Comparison of ENCODE assay signal across 27 cellular contexts in genomic region chr12:50990147-50990727, GRCh38. TPM values are rescaled to one million over a fixed set of nuclear protein-coding genes. Genes with fewer than 3 reads are reported as not detected.
A peak's percentile ranks its signal among the peaks of the same experiment; 100 is the strongest.
DNase-seq lines count a peak whose midpoint lies in the region; ATAC-seq, FAIRE-seq and TF ChIP-seq lines count a peak whose summit lies in the region.
"Had no signal": no experiment of that assay in that cellular context is flagged by ENCODE, and none has a peak within 500 bp of the region (broad histone marks: within the 10 kb centered on the region; RNA-seq: fewer than 3 reads in every experiment).

No MANE protein-coding gene starts in this region.

- H3K27me3 Mint-ChIP-seq in activated CD4-positive, alpha-beta T cell treated with anti-CD3 and anti-CD28 coated beads, Interleukin-2, amount 10 ng/mL, durations not matched to agents 24 days and 14 days, result no peaks in the 10 kb centered on the region
- no peaks in the 10 kb centered on the region for H3K27me3 Mint-ChIP-seq in activated CD4-positive, alpha-beta T cell treated with anti-CD3 and anti-CD28 coated beads, Interleukin-2, amount 10 ng/mL, durations not matched to agents 7 days and 5 days
- no peaks in the 10 kb centered on the region for H3K27me3 Mint-ChIP-seq in activated naive CD8-positive, alpha-beta T cell treated with anti-CD3 and anti-CD28 coated beads, Interleukin-2, amount 50 U/mL, for 24 hours
- H3K27me3 Mint-ChIP-seq in stimulated activated naive B cell treated with anti-CD40 and anti-IgM and Interleukin-4, amounts not matched to agents 10 μg/mL and 1 μg/mL and 100 μg/mL, for 72 hours, result no peaks in the 10 kb centered on the region
- H3K27me3 Mint-ChIP-seq: CD4-positive, alpha-beta memory T cell had no signal

- no peaks in the 10 kb centered on the region for H3K79me2 ChIP-seq in HepG2 (ENCODE audit: insufficient read depth, low read length)

- H3K9me3 Mint-ChIP-seq in activated CD4-positive, alpha-beta T cell treated with anti-CD3 and anti-CD28 coated beads, Interleukin-2, amount 10 ng/mL, durations not matched to agents 24 days and 14 days, result no peaks in the 10 kb centered on the region
- no peaks in the 10 kb centered on the region for H3K9me3 Mint-ChIP-seq in activated CD4-positive, alpha-beta T cell treated with anti-CD3 and anti-CD28 coated beads, Interleukin-2, amount 10 ng/mL, durations not matched to agents 7 days and 5 days
- H3K9me3 Mint-ChIP-seq in activated naive CD8-positive, alpha-beta T cell treated with anti-CD3 and anti-CD28 coated beads, Interleukin-2, amount 50 U/mL, for 24 hours, result no peaks in the 10 kb centered on the region
- H3K9me3 Mint-ChIP-seq in stimulated activated naive B cell treated with anti-CD40 and anti-IgM and Interleukin-4, amounts not matched to agents 10 μg/mL and 1 μg/mL and 100 μg/mL, for 72 hours, result no peaks in the 10 kb centered on the region
- H3K9me3 Mint-ChIP-seq: CD4-positive, alpha-beta memory T cell; HFFc6 had no signal

- no peak overlapping the region for H3K4me3 Mint-ChIP-seq in activated CD4-positive, alpha-beta T cell treated with anti-CD3 and anti-CD28 coated beads, Interleukin-2, amount 10 ng/mL, durations not matched to agents 24 days and 14 days
- H3K4me3 Mint-ChIP-seq in activated CD4-positive, alpha-beta T cell treated with anti-CD3 and anti-CD28 coated beads, Interleukin-2, amount 10 ng/mL, durations not matched to agents 7 days and 5 days, result no peak overlapping the region
- H3K4me3 Mint-ChIP-seq in activated naive CD8-positive, alpha-beta T cell treated with anti-CD3 and anti-CD28 coated beads, Interleukin-2, amount 50 U/mL, for 24 hours, result no peak overlapping the region
- H3K4me3 Mint-ChIP-seq in stimulated activated naive B cell treated with anti-CD40 and anti-IgM and Interleukin-4, amounts not matched to agents 10 μg/mL and 1 μg/mL and 100 μg/mL, for 72 hours, result no peak overlapping the region
- H3K4me3 Mint-ChIP-seq: CD4-positive, alpha-beta memory T cell; HFFc6 had no signal

- H3K9me3 ChIP-seq in HepG2 (ENCODE audit: low read length) (no peaks in the 10 kb centered on the region), right lobe of liver (no peaks in the 10 kb centered on the region)
- H3K9me3 ChIP-seq: HAP-1, MG63 had no signal

- TF ChIP-seq EP300 in HepG2 (IDR thresholded peaks at IDR 0.05; ENCODE audit: low read depth in 2 of 2, low read length in 2 of 2) (no peak), HepG2 (CRISPR knock-in tag; IDR thresholded peaks at IDR 0.05; ENCODE audit: borderline replicate concordance) (no peak)

- H3K4me3 ChIP-seq in HepG2 (replicated peaks in 1 of 3; ENCODE audit: insufficient read depth in 1 of 3, low read depth in 2 of 3, low read length in 3 of 3), result no peak overlapping the region
- no peak overlapping the region for H3K4me3 ChIP-seq in right lobe of liver
- H3K4me3 ChIP-seq: HAP-1, MG63 had no signal

- no peak overlapping the region for H2AFZ ChIP-seq in HepG2 (ENCODE audit: low read length)

- no peak for TF ChIP-seq RAD21 in HepG2 (CRISPR knock-in tag; IDR thresholded peaks at IDR 0.05)

- H3K36me3 ChIP-seq in HepG2 (replicated peaks in 1 of 2; ENCODE audit: control insufficient read depth in 1 of 2, insufficient read depth in 2 of 2, low read length in 2 of 2) (peaks cover 23 to 53% of the 10 kb centered on the region in 2 experiments), right lobe of liver (peaks cover 0 to 51% (median 23%) of the 10 kb centered on the region in 4 donors)

- ATAC-seq in HepG2 (no peak), right lobe of liver (no peak), left colon (no peak)
- ATAC-seq in activated naive CD8-positive, alpha-beta T cell treated with anti-CD3 and anti-CD28 coated beads, Interleukin-2, amount 50 U/mL, for 24 hours, result no peak
- peak; percentile 63 to 65 for ATAC-seq in stimulated activated naive B cell treated with anti-CD40 and anti-IgM and Interleukin-4, amounts not matched to agents 10 μg/mL and 1 μg/mL and 100 μg/mL, for 72 hours (replicated peaks)
- ATAC-seq: PC-3 had no signal

- TF ChIP-seq CTCF in HepG2 (CRISPR knock-in tag; IDR thresholded peaks at IDR 0.05), result no peak
- TF ChIP-seq CTCF in right lobe of liver (IDR thresholded peaks at IDR 0.05), result no peak

- no peak overlapping the region for H3K9ac ChIP-seq in HepG2 (ENCODE audit: insufficient read depth, low read depth, low read length)

- intact Hi-C loops in activated CD4-positive, alpha-beta T cell treated with anti-CD3 and anti-CD28 coated beads, Interleukin-2, amount 10 ng/mL, durations not matched to agents 24 days and 14 days (cut with micrococcal nuclease), result no loop called here
- intact Hi-C loops in HepG2 (cut with micrococcal nuclease; ENCODE audit: unreplicated experiment) (no loop called here), right lobe of liver (cut with DNase I) (no loop called here), left colon (cut with DNase I, micrococcal nuclease) (no loop called here)

- BruUV-seq in HepG2 (replicated peaks; lab: Mats Ljungman, UMichigan), result no TSS peak

- peak overlapping the region; percentile 58 for H3K27ac Mint-ChIP-seq in activated CD4-positive, alpha-beta T cell treated with anti-CD3 and anti-CD28 coated beads, Interleukin-2, amount 10 ng/mL, durations not matched to agents 24 days and 14 days
- H3K27ac Mint-ChIP-seq in activated CD4-positive, alpha-beta T cell treated with anti-CD3 and anti-CD28 coated beads, Interleukin-2, amount 10 ng/mL, durations not matched to agents 7 days and 5 days, result no peak overlapping the region
- H3K27ac Mint-ChIP-seq in activated naive CD8-positive, alpha-beta T cell treated with anti-CD3 and anti-CD28 coated beads, Interleukin-2, amount 50 U/mL, for 24 hours, result peak overlapping the region; percentile 67
- H3K27ac Mint-ChIP-seq in stimulated activated naive B cell treated with anti-CD40 and anti-IgM and Interleukin-4, amounts not matched to agents 10 μg/mL and 1 μg/mL and 100 μg/mL, for 72 hours, result peak overlapping the region; percentile 73
- H3K27ac Mint-ChIP-seq: HFFc6 had no signal

- no peak overlapping the region for H3K4me2 ChIP-seq in HepG2 (ENCODE audit: low read depth, low read length)

- H3K27ac ChIP-seq in HepG2 (ENCODE audit: extremely low read length, insufficient read depth, low read length) (no peak overlapping the region), right lobe of liver (no peak overlapping the region)

- POLR2A ChIA-PET in activated CD4-positive, alpha-beta T cell treated with anti-CD3 and anti-CD28 coated beads, Interleukin-2, amount 10 ng/mL, durations not matched to agents 7 days and 5 days (lab: Charles Lee), result no interaction called here
- POLR2A ChIA-PET in HepG2 (lab: Yijun Ruan, JAX), result interaction anchor here (1.1 to 1.8 kb wide), 2 partner anchors 35 to 165 kb away, joined by 3 to 4 read pairs; partner anchors contain the start of gene SLC11A2

- H3K4me1 Mint-ChIP-seq in activated CD4-positive, alpha-beta T cell treated with anti-CD3 and anti-CD28 coated beads, Interleukin-2, amount 10 ng/mL, durations not matched to agents 24 days and 14 days, result peaks cover 32% of the 10 kb centered on the region
- peaks cover 17% of the 10 kb centered on the region for H3K4me1 Mint-ChIP-seq in activated CD4-positive, alpha-beta T cell treated with anti-CD3 and anti-CD28 coated beads, Interleukin-2, amount 10 ng/mL, durations not matched to agents 7 days and 5 days
- peaks cover 39% of the 10 kb centered on the region for H3K4me1 Mint-ChIP-seq in activated naive CD8-positive, alpha-beta T cell treated with anti-CD3 and anti-CD28 coated beads, Interleukin-2, amount 50 U/mL, for 24 hours
- H3K4me1 Mint-ChIP-seq in stimulated activated naive B cell treated with anti-CD40 and anti-IgM and Interleukin-4, amounts not matched to agents 10 μg/mL and 1 μg/mL and 100 μg/mL, for 72 hours, result peaks cover 5 to 21% of the 10 kb centered on the region in 2 donors

- CTCF ChIA-PET in activated CD4-positive, alpha-beta T cell treated with anti-CD3 and anti-CD28 coated beads, Interleukin-2, amount 10 ng/mL, durations not matched to agents 7 days and 5 days (lab: Charles Lee), result no interaction called here
- CTCF ChIA-PET in HepG2 (lab: Yijun Ruan, JAX; ENCODE audit: low intra/inter-chr PET ratio, low total read pairs), result no interaction called here

- H3K4me1 ChIP-seq in HepG2 (ENCODE audit: insufficient read depth, low read length) (peaks cover 16% of the 10 kb centered on the region), right lobe of liver (peaks cover 0 to 16% (median 3%) of the 10 kb centered on the region in 4 donors)
- H3K4me1 ChIP-seq: HAP-1 had no signal

- in situ Hi-C loops in HepG2 (cut with HindIII; ENCODE audit: extremely low pct_ligation_motif_present, low pct_unique_long_range_greater_than_20kb), result no loop called here

- H3K27me3 ChIP-seq in HepG2 (ENCODE audit: control insufficient read depth in 1 of 2, insufficient read depth in 2 of 2, low read length in 2 of 2) (no peaks in the 10 kb centered on the region), right lobe of liver (no peaks in the 10 kb centered on the region)
- H3K27me3 ChIP-seq: MG63 had no signal

- peaks cover 54% of the 10 kb centered on the region for H3K36me3 Mint-ChIP-seq in activated CD4-positive, alpha-beta T cell treated with anti-CD3 and anti-CD28 coated beads, Interleukin-2, amount 10 ng/mL, durations not matched to agents 24 days and 14 days (ENCODE audit: low read depth)
- H3K36me3 Mint-ChIP-seq in activated CD4-positive, alpha-beta T cell treated with anti-CD3 and anti-CD28 coated beads, Interleukin-2, amount 10 ng/mL, durations not matched to agents 7 days and 5 days (ENCODE audit: low read depth), result peaks cover 52% of the 10 kb centered on the region
- H3K36me3 Mint-ChIP-seq in activated naive CD8-positive, alpha-beta T cell treated with anti-CD3 and anti-CD28 coated beads, Interleukin-2, amount 50 U/mL, for 24 hours (ENCODE audit: low read depth), result peaks cover 52% of the 10 kb centered on the region
- peaks cover 46 to 64% of the 10 kb centered on the region in 2 donors for H3K36me3 Mint-ChIP-seq in stimulated activated naive B cell treated with anti-CD40 and anti-IgM and Interleukin-4, amounts not matched to agents 10 μg/mL and 1 μg/mL and 100 μg/mL, for 72 hours

- no peak for FAIRE-seq in HepG2 (lab: Jason Lieb, UNC)

- H4K20me1 ChIP-seq in HepG2 (ENCODE audit: insufficient read depth, low read length), result no peaks in the 10 kb centered on the region

- no peak for DNase-seq in activated CD4-positive, alpha-beta T cell treated with anti-CD3 and anti-CD28 coated beads, Interleukin-2, amount 10 ng/mL, durations not matched to agents 24 days and 14 days
- DNase-seq in activated CD4-positive, alpha-beta T cell treated with anti-CD3 and anti-CD28 coated beads, Interleukin-2, amount 10 ng/mL, durations not matched to agents 7 days and 5 days, result no peak
- DNase-seq in HepG2 (ENCODE audit: low spot score) (no peak), right lobe of liver (no peak), left colon (no peak), HuH-7.5 (ENCODE audit: low spot score) (no peak)
- no peak for DNase-seq in activated naive CD8-positive, alpha-beta T cell treated with anti-CD3 and anti-CD28 coated beads, Interleukin-2, amount 50 U/mL, for 24 hours
- no peak for DNase-seq in stimulated activated naive B cell treated with anti-CD40 and anti-IgM and Interleukin-4, amounts not matched to agents 10 μg/mL and 1 μg/mL and 100 μg/mL, for 72 hours
- DNase-seq: 8988T; ACHN; CD4-positive, alpha-beta memory T cell; COR-L47; DMS53; GOT3; HFFc6; KG1; MG63; NCI-H2029; NCI-H446; NCI-H524 treated with DMSO at 0.1 percent for 48 hours; NCI-H774; PC-3 had no signal

- TF ChIP-seq POLR2A in HepG2 (IDR thresholded peaks at IDR 0.05; ENCODE audit: insufficient read depth in 1 of 2, low read depth in 2 of 2, low read length in 2 of 2) (no peak), right lobe of liver (IDR thresholded peaks at IDR 0.05) (no peak)

- 92% methylated on average over 4 of the region's 4 CpGs for WGBS in HepG2 (ENCODE audit: low lambda C conversion rate)
- 84% methylated on average over 4 of the region's 4 CpGs for WGBS in right lobe of liver (ENCODE audit: insufficient coverage, low coverage, low lambda C conversion rate, missing lambda C conversion rate)

RNA-seq across cellular contexts. Expression of gene SLC11A2, which starts 35.9 kb away (rescaled TPM):
- total RNA-seq in activated CD4-positive, alpha-beta T cell treated with anti-CD3 and anti-CD28 coated beads, Interleukin-2, amount 10 ng/mL, durations not matched to agents 24 days and 14 days, result 54.2 and 56.2 TPM in 2 replicates
- 10 to 100 TPM; 36.0 to 37.4 TPM for total RNA-seq in activated CD4-positive, alpha-beta T cell treated with anti-CD3 and anti-CD28 coated beads, Interleukin-2, amount 10 ng/mL, durations not matched to agents 7 days and 5 days
- total RNA-seq in HepG2 (2016; rRNA removed; fragmentation: Illumina TruSeq; extraction: Trizol) (46.0 and 71.7 TPM in 2 replicates), right lobe of liver (10 to 100 TPM; 27.8 to 51.6 (median 34.2) TPM), left colon (10 to 100 TPM; 41.9 to 50.0 TPM)
- total RNA-seq in HepG2 (2016; cell fraction: cytosol; rRNA removed; fragmentation: Illumina TruSeq; extraction: Trizol; ENCODE audit: low read depth), result 12.8 and 15.2 TPM in 2 replicates
- 46.0 and 72.7 TPM in 2 replicates for total RNA-seq in HepG2 (2016; cell fraction: insoluble cytoplasmic fraction; rRNA removed; fragmentation: Illumina TruSeq; extraction: Trizol)
- 27.2 and 30.1 TPM in 2 replicates for total RNA-seq in HepG2 (2016; cell fraction: membrane; rRNA removed; fragmentation: Illumina TruSeq; extraction: Trizol)
- 88.4 and 99.6 TPM in 2 replicates for total RNA-seq in HepG2 (2016; cell fraction: nucleus; rRNA removed; fragmentation: Illumina TruSeq; extraction: Trizol)
- polyA plus RNA-seq in HepG2 (2011; rRNA removed), result 69.0 and 77.0 TPM in 2 replicates
- polyA plus RNA-seq in HepG2 (2011; cell fraction: cytosol; rRNA removed), result 49.4 and 74.9 TPM in 2 replicates
- 104 and 109 TPM in 2 replicates for polyA plus RNA-seq in HepG2 (2011; cell fraction: nucleus; rRNA removed)
- 45.2 and 67.1 TPM in 2 replicates for polyA plus RNA-seq in HepG2 (2012)
- 4.6 and 4.8 TPM in 2 replicates for polyA plus RNA-seq in HepG2 (2016; cell fraction: cytosol; fragmentation: Illumina TruSeq; extraction: Trizol; ENCODE audit: low read depth)
- 28.1 and 31.7 TPM in 2 replicates for polyA plus RNA-seq in HepG2 (2016; cell fraction: insoluble cytoplasmic fraction; fragmentation: Illumina TruSeq; extraction: Trizol; ENCODE audit: low read depth)
- 11.2 and 12.2 TPM in 2 replicates for polyA plus RNA-seq in HepG2 (2016; cell fraction: membrane; fragmentation: Illumina TruSeq; extraction: Trizol; ENCODE audit: low read depth)
- 95.3 and 96.3 TPM in 2 replicates for polyA plus RNA-seq in HepG2 (2016; cell fraction: nucleus; fragmentation: Illumina TruSeq; extraction: Trizol; ENCODE audit: insufficient read depth, low read depth)
- polyA minus RNA-seq in HepG2 (2011; rRNA and poly(A)+ RNA removed; ENCODE audit: low replicate concordance), result 122 and 227 TPM in 2 replicates
- polyA minus RNA-seq in HepG2 (2011; cell fraction: cytosol; rRNA and poly(A)+ RNA removed), result 58.3 and 68.0 TPM in 2 replicates
- polyA minus RNA-seq in HepG2 (2011; cell fraction: nucleus; rRNA and poly(A)+ RNA removed), result 136 and 147 TPM in 2 replicates

RNA-seq across cellular contexts. Expression of gene HIGD1C, which starts 37.9 kb away (rescaled TPM):
- total RNA-seq in activated CD4-positive, alpha-beta T cell treated with anti-CD3 and anti-CD28 coated beads, Interleukin-2, amount 10 ng/mL, durations not matched to agents 24 days and 14 days, result not detected in 2 replicates
- total RNA-seq in activated CD4-positive, alpha-beta T cell treated with anti-CD3 and anti-CD28 coated beads, Interleukin-2, amount 10 ng/mL, durations not matched to agents 7 days and 5 days, result not detected
- total RNA-seq in HepG2 (2016; rRNA removed; fragmentation: Illumina TruSeq; extraction: Trizol) (not detected in 2 replicates), right lobe of liver (not detected), left colon (not detected)
- total RNA-seq in HepG2 (2016; cell fraction: cytosol; rRNA removed; fragmentation: Illumina TruSeq; extraction: Trizol; ENCODE audit: low read depth), result not detected in 2 replicates
- total RNA-seq in HepG2 (2016; cell fraction: insoluble cytoplasmic fraction; rRNA removed; fragmentation: Illumina TruSeq; extraction: Trizol), result not detected in 2 replicates
- total RNA-seq in HepG2 (2016; cell fraction: membrane; rRNA removed; fragmentation: Illumina TruSeq; extraction: Trizol), result not detected in 2 replicates
- total RNA-seq in HepG2 (2016; cell fraction: nucleus; rRNA removed; fragmentation: Illumina TruSeq; extraction: Trizol), result not detected in 2 replicates
- polyA plus RNA-seq in HepG2 (2011; rRNA removed), result not detected in 2 replicates
- polyA plus RNA-seq in HepG2 (2011; cell fraction: cytosol; rRNA removed), result not detected in 2 replicates
- not detected in 2 replicates for polyA plus RNA-seq in HepG2 (2011; cell fraction: nucleus; rRNA removed)
- polyA plus RNA-seq in HepG2 (2012), result not detected in 2 replicates
- not detected in 2 replicates for polyA plus RNA-seq in HepG2 (2016; cell fraction: cytosol; fragmentation: Illumina TruSeq; extraction: Trizol; ENCODE audit: low read depth)
- polyA plus RNA-seq in HepG2 (2016; cell fraction: insoluble cytoplasmic fraction; fragmentation: Illumina TruSeq; extraction: Trizol; ENCODE audit: low read depth), result not detected in 2 replicates
- not detected in 2 replicates for polyA plus RNA-seq in HepG2 (2016; cell fraction: membrane; fragmentation: Illumina TruSeq; extraction: Trizol; ENCODE audit: low read depth)
- not detected in 2 replicates for polyA plus RNA-seq in HepG2 (2016; cell fraction: nucleus; fragmentation: Illumina TruSeq; extraction: Trizol; ENCODE audit: insufficient read depth, low read depth)
- polyA minus RNA-seq in HepG2 (2011; rRNA and poly(A)+ RNA removed; ENCODE audit: low replicate concordance), result not detected in 2 replicates
- not detected in 2 replicates for polyA minus RNA-seq in HepG2 (2011; cell fraction: cytosol; rRNA and poly(A)+ RNA removed)
- not detected in 2 replicates for polyA minus RNA-seq in HepG2 (2011; cell fraction: nucleus; rRNA and poly(A)+ RNA removed)
- total RNA-seq: CD4-positive, alpha-beta memory T cell; Daoy; G401; HFFc6; HT1080; PC-3 had no signal
- polyA plus RNA-seq: BJ; CD4-positive, alpha-beta memory T cell had no signal

RNA-seq across cellular contexts. Expression of gene LETMD1, which starts 57.9 kb away (rescaled TPM):
- total RNA-seq in activated CD4-positive, alpha-beta T cell treated with anti-CD3 and anti-CD28 coated beads, Interleukin-2, amount 10 ng/mL, durations not matched to agents 24 days and 14 days, result 75.7 and 77.8 TPM in 2 replicates
- total RNA-seq in activated CD4-positive, alpha-beta T cell treated with anti-CD3 and anti-CD28 coated beads, Interleukin-2, amount 10 ng/mL, durations not matched to agents 7 days and 5 days, result 10 to 100 TPM; 66.3 to 68.6 TPM
- total RNA-seq in HepG2 (2016; rRNA removed; fragmentation: Illumina TruSeq; extraction: Trizol) (31.3 and 43.3 TPM in 2 replicates), right lobe of liver (10 to 100 TPM; 22.1 to 35.6 (median 30.4) TPM), left colon (10 to 100 TPM; 57.5 to 68.0 TPM)
- total RNA-seq in HepG2 (2016; cell fraction: cytosol; rRNA removed; fragmentation: Illumina TruSeq; extraction: Trizol; ENCODE audit: low read depth), result 38.9 and 41.9 TPM in 2 replicates
- total RNA-seq in HepG2 (2016; cell fraction: insoluble cytoplasmic fraction; rRNA removed; fragmentation: Illumina TruSeq; extraction: Trizol), result 30.1 and 43.5 TPM in 2 replicates
- total RNA-seq in HepG2 (2016; cell fraction: membrane; rRNA removed; fragmentation: Illumina TruSeq; extraction: Trizol), result 40.9 and 47.5 TPM in 2 replicates
- total RNA-seq in HepG2 (2016; cell fraction: nucleus; rRNA removed; fragmentation: Illumina TruSeq; extraction: Trizol), result 60.1 and 72.7 TPM in 2 replicates
- 81.5 and 87.7 TPM in 2 replicates for polyA plus RNA-seq in HepG2 (2011; rRNA removed)
- 67.1 and 81.9 TPM in 2 replicates for polyA plus RNA-seq in HepG2 (2011; cell fraction: cytosol; rRNA removed)
- 87.7 and 105 TPM in 2 replicates for polyA plus RNA-seq in HepG2 (2011; cell fraction: nucleus; rRNA removed)
- polyA plus RNA-seq in HepG2 (2012), result 69.6 and 72.9 TPM in 2 replicates
- 16.7 and 17.0 TPM in 2 replicates for polyA plus RNA-seq in HepG2 (2016; cell fraction: cytosol; fragmentation: Illumina TruSeq; extraction: Trizol; ENCODE audit: low read depth)
- 35.1 and 35.4 TPM in 2 replicates for polyA plus RNA-seq in HepG2 (2016; cell fraction: insoluble cytoplasmic fraction; fragmentation: Illumina TruSeq; extraction: Trizol; ENCODE audit: low read depth)
- polyA plus RNA-seq in HepG2 (2016; cell fraction: membrane; fragmentation: Illumina TruSeq; extraction: Trizol; ENCODE audit: low read depth), result 34.3 and 34.9 TPM in 2 replicates
- polyA plus RNA-seq in HepG2 (2016; cell fraction: nucleus; fragmentation: Illumina TruSeq; extraction: Trizol; ENCODE audit: insufficient read depth, low read depth), result 140 and 146 TPM in 2 replicates
- polyA minus RNA-seq in HepG2 (2011; rRNA and poly(A)+ RNA removed; ENCODE audit: low replicate concordance), result 91.2 and 186 TPM in 2 replicates
- polyA minus RNA-seq in HepG2 (2011; cell fraction: cytosol; rRNA and poly(A)+ RNA removed), result 27.8 and 37.3 TPM in 2 replicates
- 53.9 and 66.5 TPM in 2 replicates for polyA minus RNA-seq in HepG2 (2011; cell fraction: nucleus; rRNA and poly(A)+ RNA removed)

Comparison
In these comparisons a context has a peak if more than half of its experiments do, and no peak if none do; other contexts are left out.
1. ATAC-seq: peak in stimulated activated naive B cell treated with anti-CD40 and anti-IgM and Interleukin-4, amounts not matched to agents 10 μg/mL and 1 μg/mL and 100 μg/mL, for 72 hours (2 of 2); none in HepG2 (single experiment), right lobe of liver (0 of 4), activated naive CD8-positive, alpha-beta T cell treated with anti-CD3 and anti-CD28 coated beads, Interleukin-2, amount 50 U/mL, for 24 hours (single experiment) and left colon (single experiment).